In the genomic region with DNA sequence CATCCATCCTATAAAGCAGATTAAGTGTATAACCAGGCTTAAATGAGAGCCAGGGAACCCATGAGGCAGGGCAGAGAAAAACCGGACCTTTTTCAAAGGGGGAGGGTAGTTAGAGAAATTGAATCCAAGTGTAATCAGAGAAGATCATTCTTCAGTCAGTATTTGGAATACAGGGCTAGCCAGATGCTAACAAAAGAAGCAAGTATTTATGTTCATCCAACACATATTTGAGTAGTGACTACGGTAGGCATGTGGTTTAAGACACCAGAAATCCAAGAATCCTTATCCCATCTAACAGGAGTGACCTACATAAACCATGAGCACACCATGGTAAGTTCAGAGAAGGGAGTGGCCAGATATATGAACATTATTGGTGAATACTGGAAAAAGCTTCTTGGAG, we compare ENCODE assay signal across 1 cellular context.
TF ChIP-seq lines count a peak whose summit lies in the region.

No MANE protein-coding gene starts in this region.

TF ChIP-seq in GM23338, 12 proteins besides CTCF, POLR2A, EP300 and RAD21 (continued from another document):
- TF ChIP-seq, protein P1, sequence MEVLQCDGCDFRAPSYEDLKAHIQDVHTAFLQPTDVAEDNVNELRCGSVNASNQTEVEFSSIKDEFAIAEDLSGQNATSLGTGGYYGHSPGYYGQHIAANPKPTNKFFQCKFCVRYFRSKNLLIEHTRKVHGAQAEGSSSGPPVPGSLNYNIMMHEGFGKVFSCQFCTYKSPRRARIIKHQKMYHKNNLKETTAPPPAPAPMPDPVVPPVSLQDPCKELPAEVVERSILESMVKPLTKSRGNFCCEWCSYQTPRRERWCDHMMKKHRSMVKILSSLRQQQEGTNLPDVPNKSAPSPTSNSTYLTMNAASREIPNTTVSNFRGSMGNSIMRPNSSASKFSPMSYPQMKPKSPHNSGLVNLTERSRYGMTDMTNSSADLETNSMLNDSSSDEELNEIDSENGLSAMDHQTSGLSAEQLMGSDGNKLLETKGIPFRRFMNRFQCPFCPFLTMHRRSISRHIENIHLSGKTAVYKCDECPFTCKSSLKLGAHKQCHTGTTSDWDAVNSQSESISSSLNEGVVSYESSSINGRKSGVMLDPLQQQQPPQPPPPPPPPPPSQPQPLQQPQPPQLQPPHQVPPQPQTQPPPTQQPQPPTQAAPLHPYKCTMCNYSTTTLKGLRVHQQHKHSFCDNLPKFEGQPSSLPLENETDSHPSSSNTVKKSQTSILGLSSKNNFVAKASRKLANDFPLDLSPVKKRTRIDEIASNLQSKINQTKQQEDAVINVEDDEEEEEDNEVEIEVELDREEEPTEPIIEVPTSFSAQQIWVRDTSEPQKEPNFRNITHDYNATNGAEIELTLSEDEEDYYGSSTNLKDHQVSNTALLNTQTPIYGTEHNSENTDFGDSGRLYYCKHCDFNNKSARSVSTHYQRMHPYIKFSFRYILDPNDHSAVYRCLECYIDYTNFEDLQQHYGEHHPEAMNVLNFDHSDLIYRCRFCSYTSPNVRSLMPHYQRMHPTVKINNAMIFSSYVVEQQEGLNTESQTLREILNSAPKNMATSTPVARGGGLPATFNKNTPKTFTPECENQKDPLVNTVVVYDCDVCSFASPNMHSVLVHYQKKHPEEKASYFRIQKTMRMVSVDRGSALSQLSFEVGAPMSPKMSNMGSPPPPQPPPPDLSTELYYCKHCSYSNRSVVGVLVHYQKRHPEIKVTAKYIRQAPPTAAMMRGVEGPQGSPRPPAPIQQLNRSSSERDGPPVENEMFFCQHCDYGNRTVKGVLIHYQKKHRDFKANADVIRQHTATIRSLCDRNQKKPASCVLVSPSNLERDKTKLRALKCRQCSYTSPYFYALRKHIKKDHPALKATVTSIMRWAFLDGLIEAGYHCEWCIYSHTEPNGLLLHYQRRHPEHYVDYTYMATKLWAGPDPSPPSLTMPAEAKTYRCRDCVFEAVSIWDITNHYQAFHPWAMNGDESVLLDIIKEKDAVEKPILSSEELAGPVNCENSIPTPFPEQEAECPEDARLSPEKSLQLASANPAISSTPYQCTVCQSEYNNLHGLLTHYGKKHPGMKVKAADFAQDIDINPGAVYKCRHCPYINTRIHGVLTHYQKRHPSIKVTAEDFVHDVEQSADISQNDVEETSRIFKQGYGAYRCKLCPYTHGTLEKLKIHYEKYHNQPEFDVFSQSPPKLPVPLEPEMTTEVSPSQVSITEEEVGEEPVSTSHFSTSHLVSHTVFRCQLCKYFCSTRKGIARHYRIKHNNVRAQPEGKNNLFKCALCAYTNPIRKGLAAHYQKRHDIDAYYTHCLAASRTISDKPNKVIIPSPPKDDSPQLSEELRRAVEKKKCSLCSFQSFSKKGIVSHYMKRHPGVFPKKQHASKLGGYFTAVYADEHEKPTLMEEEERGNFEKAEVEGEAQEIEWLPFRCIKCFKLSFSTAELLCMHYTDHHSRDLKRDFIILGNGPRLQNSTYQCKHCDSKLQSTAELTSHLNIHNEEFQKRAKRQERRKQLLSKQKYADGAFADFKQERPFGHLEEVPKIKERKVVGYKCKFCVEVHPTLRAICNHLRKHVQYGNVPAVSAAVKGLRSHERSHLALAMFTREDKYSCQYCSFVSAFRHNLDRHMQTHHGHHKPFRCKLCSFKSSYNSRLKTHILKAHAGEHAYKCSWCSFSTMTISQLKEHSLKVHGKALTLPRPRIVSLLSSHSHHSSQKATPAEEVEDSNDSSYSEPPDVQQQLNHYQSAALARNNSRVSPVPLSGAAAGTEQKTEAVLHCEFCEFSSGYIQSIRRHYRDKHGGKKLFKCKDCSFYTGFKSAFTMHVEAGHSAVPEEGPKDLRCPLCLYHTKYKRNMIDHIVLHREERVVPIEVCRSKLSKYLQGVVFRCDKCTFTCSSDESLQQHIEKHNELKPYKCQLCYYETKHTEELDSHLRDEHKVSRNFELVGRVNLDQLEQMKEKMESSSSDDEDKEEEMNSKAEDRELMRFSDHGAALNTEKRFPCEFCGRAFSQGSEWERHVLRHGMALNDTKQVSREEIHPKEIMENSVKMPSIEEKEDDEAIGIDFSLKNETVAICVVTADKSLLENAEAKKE (CRISPR knock-in tag; IDR thresholded peaks at IDR 0.05): no peak
